10 cellular contexts compared by ENCODE assay signal in the genomic region with DNA sequence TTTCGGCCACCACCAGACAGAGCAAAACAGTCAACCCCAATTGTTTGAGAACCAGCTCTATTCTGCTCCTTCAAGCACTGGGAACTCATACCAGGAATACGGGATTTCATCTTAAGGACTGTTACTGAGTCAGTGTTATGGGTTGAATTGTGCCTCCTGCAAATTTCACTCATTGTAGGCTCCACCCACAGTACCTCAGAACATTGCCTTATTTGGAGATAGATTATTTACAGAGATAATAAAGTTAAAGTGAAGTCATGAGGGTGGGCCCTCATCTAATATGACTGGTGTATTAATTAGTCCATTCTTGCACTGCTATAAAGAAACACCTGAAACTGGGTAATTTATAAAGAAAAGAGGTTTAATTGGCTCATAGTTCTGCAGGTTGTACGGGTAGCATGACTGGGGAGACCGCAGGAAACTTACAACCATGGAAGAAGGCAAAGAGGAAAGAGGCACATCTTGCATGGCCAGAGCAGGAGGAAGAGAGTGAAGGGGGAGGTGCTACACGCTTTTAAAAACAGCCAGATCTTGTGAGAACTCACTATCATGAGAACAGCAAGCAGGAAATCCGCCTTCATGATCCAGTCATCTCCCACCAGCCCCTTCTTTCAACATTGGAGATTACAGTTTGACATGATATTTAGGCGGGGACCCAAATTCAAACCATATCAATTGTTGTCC. TPM values are rescaled to one million over a fixed set of nuclear protein-coding genes. Genes with fewer than 3 reads are reported as not detected.
"Had no signal": no experiment of that assay in that cellular context is flagged by ENCODE, and none has a peak within 500 bp of the region (broad histone marks: within the 10 kb centered on the region; RNA-seq: fewer than 3 reads in every experiment).

No MANE protein-coding gene starts in this region.

- DNase-seq: GM23248, GOT3, H7, IMR-90, Karpas-422, KBM-7 had no signal

- H3K4me3 ChIP-seq: GM23248, HAP-1 had no signal

- H2AFZ ChIP-seq: GM23248 had no signal

- H3K4me1 ChIP-seq: HAP-1 had no signal

- H3K27ac ChIP-seq: GM23248, HL-60, KMS-11 had no signal

- H3K4me2 ChIP-seq: KMS-11 had no signal

- H3K36me3 ChIP-seq: HAP-1 had no signal

- H3K9me3 ChIP-seq: HAP-1 had no signal

- H3K9ac ChIP-seq: GM23248, KMS-11 had no signal

- ATAC-seq: HCT116 had no signal

RNA-seq across cellular contexts. Expression of a gene that starts 14.3 kb away (rescaled TPM):
- total RNA-seq: H7 had no signal
